Comparison of ENCODE assay signal across 16 cellular contexts in the genomic region with DNA sequence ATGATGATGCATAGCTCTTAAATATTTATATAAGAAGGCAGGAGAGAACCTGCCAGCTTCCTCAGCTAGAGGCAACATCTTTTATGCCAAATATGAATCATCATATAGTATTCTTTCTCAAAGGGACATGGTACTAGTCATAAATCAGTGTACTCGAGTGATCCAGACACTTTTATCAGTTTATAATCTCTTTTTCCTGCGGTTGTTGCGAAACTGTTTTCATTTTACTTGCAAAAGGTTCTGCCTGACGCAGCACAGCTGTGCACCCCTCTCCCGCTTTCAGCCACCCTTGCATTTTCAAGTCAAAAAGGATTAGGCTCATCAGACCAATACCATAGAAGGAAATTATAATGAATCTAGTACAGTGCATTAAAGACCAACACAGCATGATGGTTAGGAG.
DNase-seq lines count a peak whose midpoint lies in the region; ATAC-seq and TF ChIP-seq lines count a peak whose summit lies in the region.
"Had no signal": no experiment of that assay in that cellular context is flagged by ENCODE, and none has a peak within 500 bp of the region (broad histone marks: within the 10 kb centered on the region; RNA-seq: fewer than 3 reads in every experiment).

No MANE protein-coding gene starts in this region.

- H3K79me2 ChIP-seq in hepatocyte: no peaks in the 10 kb centered on the region

- ATAC-seq in HG02571 (IDR thresholded peaks at IDR 0.05; ENCODE audit: unreplicated experiment): peak; percentile 60
- ATAC-seq in SK-N-SH treated with all-trans-retinoic acid at 6 μM for 48 hours: no peak; the same call in 2 of the 3 replicates

- in situ Hi-C loops in HAP-1 (cut with MboI; ENCODE audit: low sequenced_read_pairs): loop anchor here (25.0 kb wide), 1 partner anchor 500 kb away; a partner anchor contains a TSS

- TF ChIP-seq CTCF in AG09309 (IDR thresholded peaks at IDR 0.05; ENCODE audit: control insufficient read depth, insufficient read depth, low read depth, low read length, missing control alignments): no peak
- TF ChIP-seq CTCF in hepatocyte (IDR thresholded peaks at IDR 0.05; ENCODE audit: poor library complexity): no peak

- 30% methylated on average over 5 of the region's 5 CpGs for WGBS in hepatocyte (ENCODE audit: low lambda C conversion rate, missing lambda C conversion rate)

- H3K9me3 ChIP-seq in hepatocyte (ENCODE audit: low read depth) (no peaks in the 10 kb centered on the region), HAP-1 (no peaks in the 10 kb centered on the region)
- H3K9me3 ChIP-seq: Peyer's patch had no signal

- H3K9me2 ChIP-seq in hepatocyte (replicated peaks; ENCODE audit: insufficient read depth): no peaks in the 10 kb centered on the region

- H3K27ac ChIP-seq in hepatocyte: peak overlapping the region; percentile 54
- H3K27ac ChIP-seq: C4-2B, dorsolateral prefrontal cortex, Peyer's patch had no signal

- H3K36me3 ChIP-seq in hepatocyte (replicated peaks; ENCODE audit: insufficient read depth, low read depth) (no peaks in the 10 kb centered on the region), HAP-1 (replicated peaks) (no peaks in the 10 kb centered on the region)
- H3K36me3 ChIP-seq: Peyer's patch had no signal

- no peaks in the 10 kb centered on the region for H4K20me1 ChIP-seq in hepatocyte (ENCODE audit: insufficient read depth, poor library complexity, severe bottlenecking)

- H3K27me3 ChIP-seq in hepatocyte (no peaks in the 10 kb centered on the region), HAP-1 (ENCODE audit: low read depth) (no peaks in the 10 kb centered on the region)
- H3K27me3 ChIP-seq: dorsolateral prefrontal cortex, Peyer's patch had no signal

- DNase-seq in AG09309 (ENCODE audit: low read depth): peak; percentile 34
- DNase-seq in hepatocyte (ENCODE audit: low spot score): peak; percentile 21
- no peak for DNase-seq in RPMI8226
- DNase-seq in germinal center (ENCODE audit: low spot score): no peak
- DNase-seq in HAP-1 (ENCODE audit: low spot score in 2 of 2): no peak
- no peak for DNase-seq in GOT3 (lab: John Stamatoyannopoulos, UW)
- DNase-seq: dorsolateral prefrontal cortex; mesendoderm; NCI-H446; Peyer's patch; stimulated activated CD4-positive, alpha-beta T cell treated with anti-CD3 and anti-CD28 coated beads, Interleukin-1b, Interleukin-23, amount 100 ng/mL, for 48 hours; stimulated activated naive B cell treated with anti-CD40 and anti-IgM and Interleukin-4, amounts not matched to agents 10 μg/mL and 1 μg/mL and 100 μg/mL, for 72 hours; T1000 had no signal

- H3K4me1 ChIP-seq in hepatocyte (ENCODE audit: insufficient read depth) (peaks cover 3% of the 10 kb centered on the region), HAP-1 (no peaks in the 10 kb centered on the region)
- H3K4me1 ChIP-seq: Peyer's patch had no signal

- H3K4me2 ChIP-seq in hepatocyte: peak overlapping the region; percentile 44

- H3K4me3 ChIP-seq in AG09309 (ENCODE audit: control insufficient read depth, low read depth, low read length) (no peak overlapping the region), hepatocyte (no peak overlapping the region), HAP-1 (no peak overlapping the region)
- H3K4me3 ChIP-seq: dorsolateral prefrontal cortex, Peyer's patch had no signal

- H2AFZ ChIP-seq in hepatocyte: no peak overlapping the region

TF ChIP-seq in SK-N-SH treated with all-trans-retinoic acid at 6 μM for 48 hours, 23 proteins besides CTCF, POLR2A, EP300 and RAD21:
- TF ChIP-seq, protein P1, sequence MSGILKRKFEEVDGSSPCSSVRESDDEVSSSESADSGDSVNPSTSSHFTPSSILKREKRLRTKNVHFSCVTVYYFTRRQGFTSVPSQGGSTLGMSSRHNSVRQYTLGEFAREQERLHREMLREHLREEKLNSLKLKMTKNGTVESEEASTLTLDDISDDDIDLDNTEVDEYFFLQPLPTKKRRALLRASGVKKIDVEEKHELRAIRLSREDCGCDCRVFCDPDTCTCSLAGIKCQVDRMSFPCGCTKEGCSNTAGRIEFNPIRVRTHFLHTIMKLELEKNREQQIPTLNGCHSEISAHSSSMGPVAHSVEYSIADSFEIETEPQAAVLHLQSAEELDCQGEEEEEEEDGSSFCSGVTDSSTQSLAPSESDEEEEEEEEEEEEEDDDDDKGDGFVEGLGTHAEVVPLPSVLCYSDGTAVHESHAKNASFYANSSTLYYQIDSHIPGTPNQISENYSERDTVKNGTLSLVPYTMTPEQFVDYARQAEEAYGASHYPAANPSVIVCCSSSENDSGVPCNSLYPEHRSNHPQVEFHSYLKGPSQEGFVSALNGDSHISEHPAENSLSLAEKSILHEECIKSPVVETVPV (CRISPR knock-in tag; IDR thresholded peaks at IDR 0.05): no peak
- peak; percentile 70 for TF ChIP-seq ISL1 (CRISPR knock-in tag; IDR thresholded peaks at IDR 0.05)

Comparison
In these comparisons a context has a peak if more than half of its experiments do, and no peak if none do; other contexts are left out.
1. DNase-seq: peak in AG09309 (single experiment) and hepatocyte (single experiment); none in RPMI8226 (single experiment), germinal center (single experiment), HAP-1 (0 of 2) and GOT3 (single experiment).